Comparison of ENCODE assay signal across 8 cellular contexts in genomic region chr1:149899460-149900284, GRCh38. TPM values are rescaled to one million over a fixed set of nuclear protein-coding genes. Genes with fewer than 3 reads are reported as not detected.
A peak's percentile ranks its signal among the peaks of the same experiment; 100 is the strongest.
DNase-seq lines count a peak whose midpoint lies in the region; ATAC-seq and TF ChIP-seq lines count a peak whose summit lies in the region.

Gene BOLA1, plus strand, starts transcription at chr1:149899568. Its CDS starts 492 bp downstream, at chr1:149900060.

- H3K79me2 ChIP-seq in ACC112 (ENCODE audit: control insufficient read depth, insufficient read depth, low read length, unreplicated experiment) = peaks cover 14% of the 10 kb centered on the region

- no peaks in the 10 kb centered on the region for H3K36me3 ChIP-seq in ACC112 (ENCODE audit: insufficient read depth, low read length)
- H3K36me3 ChIP-seq in kidney epithelial cell (ENCODE audit: control insufficient read depth, insufficient read depth, low read length) = no peaks in the 10 kb centered on the region

- H3K9me3 Mint-ChIP-seq in activated CD4-positive, alpha-beta T cell treated with anti-CD3 and anti-CD28 coated beads for 36 hours (ENCODE audit: low read depth) = no peaks in the 10 kb centered on the region

- POLR2A ChIA-PET in activated CD4-positive, alpha-beta T cell treated with anti-CD3 and anti-CD28 coated beads for 36 hours (lab: Charles Lee) = interaction anchor here (1.4 kb wide), 1 partner anchor 13 kb away, joined by 33 read pairs; a partner anchor contains a TSS

- ATAC-seq in GM18909 (IDR thresholded peaks at IDR 0.05; ENCODE audit: poor library complexity, unreplicated experiment) (peak; percentile 93), HG03280 (IDR thresholded peaks at IDR 0.05; ENCODE audit: unreplicated experiment) (peak; percentile 89)
- peak; percentile 99 for ATAC-seq in activated CD4-positive, alpha-beta T cell treated with anti-CD3 and anti-CD28 coated beads for 36 hours

- TF ChIP-seq CTCF in choroid plexus epithelial cell (conservative IDR thresholded peaks at IDR 0.05; ENCODE audit: low read depth, low read length) = no peak
- TF ChIP-seq CTCF in kidney epithelial cell (IDR thresholded peaks at IDR 0.05; ENCODE audit: insufficient read depth, low read length, poor library complexity, severe bottlenecking) = no peak

- H3K27ac Mint-ChIP-seq in activated CD4-positive, alpha-beta T cell treated with anti-CD3 and anti-CD28 coated beads for 36 hours = peak within 1 kb of the TSS; percentile 95

- peak within 1 kb of the TSS; percentile 83 for H3K27ac ChIP-seq in ACC112 (ENCODE audit: low read depth, low read length)

- intact Hi-C loops in activated CD4-positive, alpha-beta T cell treated with anti-CD3 and anti-CD28 coated beads for 36 hours (cut with DNase I, micrococcal nuclease) = loop anchor here (1.0 to 10.0 kb wide), 9 partner anchors 11 to 337 kb away; partner anchors contain the start of genes SF3B4 (in 2 of the 2), ANP32E (in 1 of the 2) and VPS45 (in 1 of the 2)

- H2AFZ ChIP-seq in ACC112 (ENCODE audit: low read length, unreplicated experiment) = peak within 1 kb of the TSS; percentile 84

- H3K4me1 ChIP-seq in ACC112 (ENCODE audit: control insufficient read depth, insufficient read depth, low read length, unreplicated experiment) = peaks cover 13% of the 10 kb centered on the region

- peaks cover 18% of the 10 kb centered on the region for H3K4me1 Mint-ChIP-seq in activated CD4-positive, alpha-beta T cell treated with anti-CD3 and anti-CD28 coated beads for 36 hours

- peak within 1 kb of the TSS; percentile 89 for H3K4me3 Mint-ChIP-seq in activated CD4-positive, alpha-beta T cell treated with anti-CD3 and anti-CD28 coated beads for 36 hours

- H3K27me3 ChIP-seq in ACC112 (ENCODE audit: insufficient read depth, low read length) (no peaks in the 10 kb centered on the region), kidney epithelial cell (ENCODE audit: control insufficient read depth, insufficient read depth, low read length) (no peaks in the 10 kb centered on the region)

- peak; percentile 87 to 95 for DNase-seq in NCI-H446 (lab: John Stamatoyannopoulos, UW)
- peak; percentile 91 for DNase-seq in activated CD4-positive, alpha-beta T cell treated with anti-CD3 and anti-CD28 coated beads for 36 hours
- DNase-seq in choroid plexus epithelial cell (ENCODE audit: low read depth) = peak; percentile 94
- peak; percentile 77 for DNase-seq in kidney epithelial cell (ENCODE audit: low read depth)
- DNase-seq in stimulated activated CD4-positive, alpha-beta T cell treated with anti-CD3 and anti-CD28 coated beads, Interleukin-15, amount 100 ng/mL, for 48 hours (ENCODE audit: low read depth in 2 of 2) = peak; percentile 76 to 80

- H3K4me3 ChIP-seq in ACC112 (ENCODE audit: low read depth, low read length) (peak within 1 kb of the TSS; percentile 79), choroid plexus epithelial cell (ENCODE audit: low read depth, low read length) (peak within 1 kb of the TSS; percentile 61), kidney epithelial cell (ENCODE audit: low read depth, low read length) (peak within 1 kb of the TSS; percentile 52)

- H3K36me3 Mint-ChIP-seq in activated CD4-positive, alpha-beta T cell treated with anti-CD3 and anti-CD28 coated beads for 36 hours (ENCODE audit: low read depth) = peaks cover 23% of the 10 kb centered on the region

- H3K27me3 Mint-ChIP-seq in activated CD4-positive, alpha-beta T cell treated with anti-CD3 and anti-CD28 coated beads for 36 hours = no peaks in the 10 kb centered on the region

- CTCF ChIA-PET in activated CD4-positive, alpha-beta T cell treated with anti-CD3 and anti-CD28 coated beads for 36 hours (lab: Charles Lee) = interaction anchor here (1.4 kb wide), 1 partner anchor 288 kb away, joined by 4 read pairs; no protein-coding TSS in a partner anchor

RNA-seq across cellular contexts. Expression of gene BOLA1, which starts in this region (rescaled TPM):
- total RNA-seq in activated CD4-positive, alpha-beta T cell treated with anti-CD3 and anti-CD28 coated beads for 36 hours = 10 to 100 TPM; 24.1 to 30.0 TPM
- total RNA-seq in kidney epithelial cell = 17.7 and 27.9 TPM in 2 replicates

Comparison
In these comparisons a context has a peak if more than half of its experiments do, and no peak if none do; other contexts are left out.
1. Peak in every context shown above with its lines: DNase-seq, ATAC-seq, H3K4me3 ChIP-seq and H3K27ac ChIP-seq.